In the genomic region with DNA sequence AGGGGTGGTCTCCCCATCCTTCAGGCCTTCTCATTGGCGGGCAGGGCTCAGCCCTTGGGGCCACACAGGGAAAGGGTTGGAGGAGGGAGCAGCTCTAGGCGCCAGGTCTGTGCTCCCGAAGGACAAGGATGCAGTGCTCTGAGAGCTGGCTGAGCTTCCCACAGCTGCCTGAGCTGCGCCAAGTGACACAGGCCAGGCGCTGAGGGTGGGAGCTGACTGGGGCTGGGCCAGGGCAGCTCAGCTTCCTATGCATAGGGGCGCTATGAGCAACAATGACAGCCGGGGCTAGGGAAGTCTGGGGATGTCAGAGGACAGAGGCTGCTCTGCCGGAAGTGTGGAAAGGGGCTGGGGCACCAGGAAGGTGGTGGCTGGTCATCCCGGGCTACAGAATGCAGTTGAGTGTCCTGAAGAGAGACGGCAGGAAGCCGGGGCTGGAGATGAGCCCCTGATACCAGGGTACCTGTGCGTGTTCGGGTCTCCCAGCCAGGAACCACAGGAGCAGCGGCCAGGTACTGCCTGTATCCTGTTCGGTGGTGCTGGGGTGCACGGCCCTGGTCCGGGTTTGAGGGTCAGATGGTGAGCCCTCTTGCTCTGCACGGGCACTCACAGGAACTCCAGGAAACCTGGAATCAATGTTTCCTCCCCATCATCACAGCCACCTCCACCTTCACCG, we compare ENCODE assay signal across 15 cellular contexts.
"Had no signal": no experiment of that assay in that cellular context is flagged by ENCODE, and none has a peak within 500 bp of the region (broad histone marks: within the 10 kb centered on the region; RNA-seq: fewer than 3 reads in every experiment).

No MANE protein-coding gene starts in this region.

- H3K4me2 ChIP-seq: hepatocyte had no signal

- H3K4me3 Mint-ChIP-seq: nephron; T-helper 1 cell treated with Interleukin-12 subunit alpha and Interleukin-12 subunit beta and Interleukin-4 antibody, amounts not matched to agents 30 μg/mL and 1 μg/mL, for 36 hours had no signal

- FAIRE-seq: keratinocyte had no signal

- DNase-seq: activated CD4-positive, alpha-beta T cell treated with anti-CD3 and anti-CD28 coated beads for 48 hours; activated effector memory CD4-positive, alpha-beta T cell treated with Interleukin-2 at 50 U/mL for 16 hours; activated naive CD4-positive, alpha-beta T cell treated with anti-CD3 and anti-CD28 coated beads, Interleukin-2, amount 50 U/mL, for 16 hours; activated T-cell treated with anti-CD3 and anti-CD28 coated beads, Interleukin-2, amount 50 U/mL, for 1 hour; left lung; stimulated activated CD4-positive, alpha-beta T cell treated with anti-CD3 and anti-CD28 coated beads, Interleukin-12 subunit alpha, Interleukin-12 subunit beta, amount 100 ng/mL, for 4 hours; stimulated activated CD4-positive, alpha-beta T cell treated with anti-CD3 and anti-CD28 coated beads, Interleukin-2, amount 100 ng/mL, for 24 hours had no signal

- H3K9me3 ChIP-seq: adrenal gland, left lung, thoracic aorta had no signal

- H3K4me1 ChIP-seq: adrenal gland, left lung had no signal

- ATAC-seq: esophagus mucosa, left lung had no signal

- H3K27ac ChIP-seq: adrenal gland, cardiac muscle cell, hepatocyte, left lung, thoracic aorta had no signal

- H3K79me2 ChIP-seq: hepatocyte had no signal

- H2AFZ ChIP-seq: hepatocyte had no signal

- H3K4me1 Mint-ChIP-seq: nephron had no signal

- H3K4me3 ChIP-seq: adrenal gland, cardiac muscle cell, hepatocyte, left lung, thoracic aorta had no signal

- H3K27ac Mint-ChIP-seq: nephron; T-helper 1 cell treated with Interleukin-12 subunit alpha and Interleukin-12 subunit beta and Interleukin-4 antibody, amounts not matched to agents 30 μg/mL and 1 μg/mL, for 36 hours had no signal

- H3K36me3 ChIP-seq: adrenal gland, cardiac muscle cell, left lung, thoracic aorta had no signal

- H3K9me3 Mint-ChIP-seq: nephron had no signal

- H3K27me3 ChIP-seq: cardiac muscle cell, hepatocyte had no signal
